In the genomic region with DNA sequence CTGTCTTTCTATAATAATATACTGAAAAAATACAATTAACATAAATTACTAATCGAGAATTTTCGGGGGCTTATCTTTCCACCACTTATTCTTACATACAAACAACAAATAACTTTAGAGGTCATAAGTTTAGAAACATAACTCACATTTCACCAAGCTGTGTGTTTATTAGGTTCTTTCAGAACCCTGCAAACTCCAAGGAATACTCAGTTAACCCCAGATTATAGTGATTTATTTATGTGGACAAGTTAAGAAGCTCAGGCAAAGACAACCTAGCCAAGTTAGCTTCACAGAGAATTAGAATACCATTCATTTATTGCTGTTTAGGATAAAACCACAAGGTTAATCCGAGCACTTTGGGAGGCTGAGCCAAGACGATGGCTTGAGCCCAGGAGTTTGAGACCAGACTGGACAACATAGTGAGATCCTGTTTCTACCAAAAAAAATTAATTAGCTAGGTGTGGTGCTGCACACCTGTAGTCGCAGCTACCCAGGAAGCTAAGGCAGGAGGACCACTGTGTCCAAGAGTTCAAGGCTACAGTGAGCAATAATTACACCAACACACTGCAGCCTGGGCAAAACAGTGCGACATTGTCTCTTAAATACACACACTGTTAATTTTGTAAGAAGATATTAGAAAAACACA, we compare ENCODE assay signal across 16 cellular contexts. TPM values are rescaled to one million over a fixed set of nuclear protein-coding genes. Genes with fewer than 3 reads are reported as not detected.
DNase-seq lines count a peak whose midpoint lies in the region; ATAC-seq, FAIRE-seq and TF ChIP-seq lines count a peak whose summit lies in the region.
"Had no signal": no experiment of that assay in that cellular context is flagged by ENCODE, and none has a peak within 500 bp of the region (broad histone marks: within the 10 kb centered on the region; RNA-seq: fewer than 3 reads in every experiment).

No MANE protein-coding gene starts in this region.

- no peak for TF ChIP-seq CTCF in right atrium auricular region (IDR thresholded peaks at IDR 0.05)
- TF ChIP-seq CTCF in fibroblast of villous mesenchyme (IDR thresholded peaks at IDR 0.05; ENCODE audit: insufficient read depth, low read depth, low read length) = no peak
- TF ChIP-seq CTCF in lower leg skin (IDR thresholded peaks at IDR 0.05) = no peak

- no peak for TF ChIP-seq POLR2A in lower leg skin (IDR thresholded peaks at IDR 0.05)
- no peak for TF ChIP-seq POLR2A in GM12891 (IDR thresholded peaks at IDR 0.05; ENCODE audit: low read depth, low read length)

- FAIRE-seq in GM12891 (lab: Jason Lieb, UNC) = no peak
- FAIRE-seq: bronchial epithelial cell had no signal

- no peak for DNase-seq in right atrium auricular region (ENCODE audit: low spot score)
- DNase-seq in Right ventricle myocardium inferior (ENCODE audit: missing footprints) = no peak
- DNase-seq in fibroblast of villous mesenchyme (ENCODE audit: low read depth) = peak; percentile 63
- no peak for DNase-seq in lower leg skin (ENCODE audit: low spot score in 2 of 2)
- DNase-seq in GM12891 (ENCODE audit: insufficient read length, low spot score) = no peak
- no peak for DNase-seq in NCI-H1105 (lab: John Stamatoyannopoulos, UW)
- DNase-seq: DND-41, gastrocnemius medialis, left colon, NCI-H146, NCI-H2171, NCI-H748 treated with DMSO at 0.1 percent for 48 hours, SIG-M5 had no signal

- intact Hi-C loops in Right ventricle myocardium inferior (cut with DNase I) (no loop called here), lower leg skin (cut with DNase I; ENCODE audit: low total_unique reads) (no loop called here)

- H3K36me3 ChIP-seq in right atrium auricular region = no peaks in the 10 kb centered on the region
- H3K36me3 ChIP-seq: gastrocnemius medialis had no signal

- H3K9me3 ChIP-seq in right atrium auricular region = no peaks in the 10 kb centered on the region
- H3K9me3 ChIP-seq: gastrocnemius medialis had no signal

- H3K4me1 ChIP-seq in right atrium auricular region = peaks cover 0 to 45% of the 10 kb centered on the region in 2 donors

- ATAC-seq in Right ventricle myocardium inferior = no peak
- ATAC-seq in SK-N-SH treated with all-trans-retinoic acid at 6 μM for 48 hours = peak; percentile 74
- ATAC-seq in HG03196 (IDR thresholded peaks at IDR 0.05; ENCODE audit: unreplicated experiment) = no peak
- ATAC-seq: left colon had no signal

- peak overlapping the region; percentile 28 to 39 for H3K27ac ChIP-seq in right atrium auricular region

- WGBS in lower leg skin, 2 donors = 95% methylated on average over 6 of the region's 6 CpGs

- H3K27me3 ChIP-seq in right atrium auricular region = no peaks in the 10 kb centered on the region
- H3K27me3 ChIP-seq: gastrocnemius medialis had no signal

- H3K4me3 ChIP-seq in right atrium auricular region (no peak overlapping the region), fibroblast of villous mesenchyme (ENCODE audit: low read depth, low read length) (no peak overlapping the region), lower leg skin (ENCODE audit: low read depth, poor library complexity, severe bottlenecking) (no peak overlapping the region)

TF ChIP-seq in SK-N-SH treated with all-trans-retinoic acid at 6 μM for 48 hours, 23 proteins besides CTCF, POLR2A, EP300 and RAD21:
- no peak for TF ChIP-seq ZNF70 (CRISPR knock-in tag; IDR thresholded peaks at IDR 0.05)

TF ChIP-seq in GM12891, 5 proteins besides CTCF, POLR2A, EP300 and RAD21:
- TF ChIP-seq TAF1 (IDR thresholded peaks at IDR 0.05; ENCODE audit: low read depth, low read length) = no peak
- no peak for TF ChIP-seq SPI1 (IDR thresholded peaks at IDR 0.05; ENCODE audit: low read depth, low read length)
- TF ChIP-seq POU2F2 (IDR thresholded peaks at IDR 0.05; ENCODE audit: low read depth, low read length) = no peak
- no peak for TF ChIP-seq PAX5 (IDR thresholded peaks at IDR 0.05; ENCODE audit: insufficient read depth, low read length, severe bottlenecking)
- no peak for TF ChIP-seq POLR2AphosphoS5 (IDR thresholded peaks at IDR 0.05; ENCODE audit: low read depth, low read length)

RNA-seq across cellular contexts. Expression of gene GOLPH3, which starts 30.0 kb away (rescaled TPM):
- 10 to 100 TPM; 60.6 to 63.7 TPM for total RNA-seq in right atrium auricular region
- 42.3 TPM for total RNA-seq in Right ventricle myocardium inferior
- 71.8 and 86.4 TPM in 2 replicates for total RNA-seq in fibroblast of villous mesenchyme
- total RNA-seq in lower leg skin = 100 to 1,000 TPM in 1 of 4 donors, 10 to 100 TPM in 3; 57.9 to 121 (median 66.2) TPM
- 24.8 TPM for polyA plus RNA-seq in GM12891 (2012; ENCODE audit: low read depth, missing spikeins)
